ENCODE assay signal across 11 cellular contexts in the genomic region with DNA sequence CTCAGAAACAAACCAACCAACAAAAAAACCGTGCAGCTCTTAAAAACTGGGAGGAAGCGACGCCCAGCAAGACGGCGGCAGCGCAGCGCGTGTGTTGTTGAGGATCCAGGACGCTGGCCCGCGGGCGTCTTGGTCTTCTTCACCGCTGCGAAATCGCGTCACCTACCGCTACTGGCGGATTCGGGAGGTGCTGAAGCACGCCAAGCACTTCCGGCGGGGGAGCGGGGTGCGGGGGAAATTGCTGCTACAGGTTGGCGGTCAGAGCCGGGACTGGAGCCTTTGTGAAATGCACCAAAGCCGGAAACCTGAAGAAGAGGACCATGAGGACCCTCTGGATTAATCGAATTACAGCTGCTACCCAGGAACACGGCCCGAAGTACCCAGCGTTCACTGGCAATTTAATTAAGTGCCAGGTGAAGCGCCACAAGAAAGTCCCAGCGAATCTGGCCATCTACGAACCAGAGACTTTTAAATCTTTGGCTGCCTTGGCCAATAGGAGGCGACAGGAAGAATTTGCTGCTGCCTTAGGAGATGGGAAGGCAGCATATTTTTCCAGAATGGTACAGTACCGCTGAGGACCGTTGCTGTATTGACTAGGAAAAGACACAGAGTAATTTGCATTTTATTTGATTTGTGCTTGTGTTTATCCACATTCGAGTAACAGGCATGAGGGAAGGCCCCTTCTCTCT. TPM values are rescaled to one million over a fixed set of nuclear protein-coding genes. Genes with fewer than 3 reads are reported as not detected.
A peak's percentile ranks its signal among the peaks of the same experiment; 100 is the strongest.
DNase-seq lines count a peak whose midpoint lies in the region; ATAC-seq and TF ChIP-seq lines count a peak whose summit lies in the region.
"Had no signal": no experiment of that assay in that cellular context is flagged by ENCODE, and none has a peak within 500 bp of the region (broad histone marks: within the 10 kb centered on the region; RNA-seq: fewer than 3 reads in every experiment).

No MANE protein-coding gene starts in this region.

- peaks cover 28% of the 10 kb centered on the region for H3K27me3 Mint-ChIP-seq in WTC11 (ENCODE audit: low read depth)
- peaks cover 40% of the 10 kb centered on the region for H3K27me3 Mint-ChIP-seq in endodermal cell (ENCODE audit: insufficient read depth)

- H3K4me3 Mint-ChIP-seq in WTC11 (peak overlapping the region; percentile 49), endodermal cell (peak overlapping the region; percentile 51)

- TF ChIP-seq CTCF in DOHH2 (IDR thresholded peaks at IDR 0.05; ENCODE audit: low read depth, low read length, poor library complexity, severe bottlenecking) (peak; percentile 12), WTC11 (IDR thresholded peaks at IDR 0.05) (no peak), endodermal cell (conservative IDR thresholded peaks at IDR 0.05) (peak; percentile 51), suprapubic skin (IDR thresholded peaks at IDR 0.05) (no peak)

- H3K27ac ChIP-seq in DOHH2 (ENCODE audit: low read depth, low read length): no peak overlapping the region
- H3K27ac ChIP-seq in endodermal cell (ENCODE audit: low read depth, low read length): no peak overlapping the region
- H3K27ac ChIP-seq in trophoblast cell (ENCODE audit: low read depth, low read length): no peak overlapping the region
- H3K27ac ChIP-seq in suprapubic skin: no peak overlapping the region
- H3K27ac ChIP-seq: foreskin keratinocyte had no signal

- H3K9me3 Mint-ChIP-seq in WTC11 (no peaks in the 10 kb centered on the region), endodermal cell (no peaks in the 10 kb centered on the region)

- no peaks in the 10 kb centered on the region for H3K9me2 ChIP-seq in DOHH2 (replicated peaks; ENCODE audit: control insufficient read depth, low read length)

- H3K27ac Mint-ChIP-seq in WTC11 (no peak overlapping the region), endodermal cell (peak overlapping the region; percentile 26)

- no peak overlapping the region for H2AFZ ChIP-seq in trophoblast cell (ENCODE audit: insufficient read depth, low read length, poor library complexity)

- CTCF ChIA-PET in WTC11 (lab: Charles Lee): interaction anchor here (0.5 kb wide), 1 partner anchor 84 kb away, joined by 5 read pairs; no protein-coding TSS in a partner anchor

- WGBS in endodermal cell (ENCODE audit: insufficient coverage in 1 of 2, insufficient read length in 1 of 2), 2 experiments: 89 to 96% methylated on average over 38 of the region's 38 CpGs
- no CpG with 5 or more reads among the region's 38 CpGs for WGBS in trophoblast cell (ENCODE audit: extremely low coverage, insufficient coverage, insufficient read length)
- 38% methylated on average over 37 of the region's 38 CpGs for WGBS in suprapubic skin

- H3K36me3 ChIP-seq in DOHH2 (ENCODE audit: control insufficient read depth, low read length) (no peaks in the 10 kb centered on the region), endodermal cell (ENCODE audit: control insufficient read depth, insufficient read depth, low read length) (no peaks in the 10 kb centered on the region), trophoblast cell (ENCODE audit: control insufficient read depth in 1 of 2, insufficient read depth in 2 of 2, low read length in 2 of 2) (no peaks in the 10 kb centered on the region), suprapubic skin (no peaks in the 10 kb centered on the region)

- no peak overlapping the region for H3K4ac ChIP-seq in trophoblast cell (ENCODE audit: low read depth, low read length)

- no peak overlapping the region for H2BK120ac ChIP-seq in trophoblast cell (ENCODE audit: insufficient read depth, low read length, poor library complexity)

- H3K23ac ChIP-seq in trophoblast cell (ENCODE audit: low read length): no peak overlapping the region

- no peak for TF ChIP-seq POLR2A in suprapubic skin (IDR thresholded peaks at IDR 0.05)

- no peak overlapping the region for H4K8ac ChIP-seq in trophoblast cell (ENCODE audit: low read depth, low read length)

- H4K91ac ChIP-seq in trophoblast cell (ENCODE audit: low read depth, low read length): no peak overlapping the region

- H3K9me3 ChIP-seq in DOHH2 (ENCODE audit: control insufficient read depth, insufficient read depth, low read length) (no peaks in the 10 kb centered on the region), endodermal cell (ENCODE audit: control insufficient read depth, low read length) (no peaks in the 10 kb centered on the region), trophoblast cell (ENCODE audit: insufficient read depth, low read depth, low read length) (peaks cover 4% of the 10 kb centered on the region), suprapubic skin (no peaks in the 10 kb centered on the region)

- peaks cover 2% of the 10 kb centered on the region for H3K79me1 ChIP-seq in trophoblast cell (ENCODE audit: low read length)

- H3K9ac ChIP-seq in endodermal cell (ENCODE audit: extremely low read depth, low read length, poor library complexity, severe bottlenecking) (no peak overlapping the region), trophoblast cell (ENCODE audit: low read length) (no peak overlapping the region)

- no peak overlapping the region for H3K14ac ChIP-seq in trophoblast cell (ENCODE audit: low read length)

- DNase-seq in WTC11 (ENCODE audit: low spot score): peak; percentile 71
- peak; percentile 81 for DNase-seq in endodermal cell
- DNase-seq in trophoblast cell: peak; percentile 21 to 61
- no peak for DNase-seq in GM19238 (ENCODE audit: insufficient read length, low spot score)
- DNase-seq in suprapubic skin (ENCODE audit: low spot score in 2 of 2): no peak
- no peak for DNase-seq in CD1c-positive myeloid dendritic cell (ENCODE audit: extremely low spot score)
- DNase-seq: DMS153, NCI-H446 had no signal

- no peaks in the 10 kb centered on the region for H4K20me1 ChIP-seq in DOHH2 (ENCODE audit: control insufficient read depth, insufficient read depth, low read depth, low read length)

- H3K4me1 ChIP-seq in DOHH2 (ENCODE audit: control insufficient read depth, low read length) (peaks cover 13% of the 10 kb centered on the region), endodermal cell (ENCODE audit: control insufficient read depth, insufficient read depth, low read length) (no peaks in the 10 kb centered on the region), trophoblast cell (ENCODE audit: control insufficient read depth in 1 of 2, insufficient read depth in 2 of 2, low read length in 2 of 2) (peaks cover 6 to 7% of the 10 kb centered on the region in 2 experiments), suprapubic skin (peaks cover 3% of the 10 kb centered on the region)
- H3K4me1 ChIP-seq: foreskin keratinocyte had no signal

- H2BK5ac ChIP-seq in trophoblast cell (ENCODE audit: low read depth, low read length, poor library complexity): no peak overlapping the region

- no peak overlapping the region for H3K18ac ChIP-seq in trophoblast cell (ENCODE audit: low read length)

- ATAC-seq in WTC11 (peak; percentile 9), HG02852 (IDR thresholded peaks at IDR 0.05; ENCODE audit: unreplicated experiment) (no peak)
- ATAC-seq: foreskin keratinocyte had no signal

- TF ChIP-seq EP300 in suprapubic skin (IDR thresholded peaks at IDR 0.05): no peak

- POLR2A ChIA-PET in WTC11 (lab: Charles Lee): no interaction called here

- H3K4me2 ChIP-seq in DOHH2 (ENCODE audit: low read length) (peak overlapping the region; percentile 59), trophoblast cell (ENCODE audit: low read length) (peak overlapping the region; percentile 49)

- no peaks in the 10 kb centered on the region for H3F3A ChIP-seq in DOHH2 (ENCODE audit: control insufficient read depth, insufficient read depth)

- H3K79me2 ChIP-seq in DOHH2 (ENCODE audit: control insufficient read depth, low read length) (no peaks in the 10 kb centered on the region), trophoblast cell (ENCODE audit: control insufficient read depth, insufficient read depth, low read length, poor library complexity) (no peaks in the 10 kb centered on the region)

- H3K27me3 ChIP-seq in DOHH2 (ENCODE audit: control insufficient read depth, low read length) (no peaks in the 10 kb centered on the region), endodermal cell (ENCODE audit: control insufficient read depth, insufficient read depth, low read length, poor library complexity, severe bottlenecking) (peaks cover 8% of the 10 kb centered on the region), trophoblast cell (ENCODE audit: insufficient read depth, low read length) (no peaks in the 10 kb centered on the region), suprapubic skin (peaks cover 7% of the 10 kb centered on the region)
- H3K27me3 ChIP-seq: foreskin keratinocyte had no signal

- H3K4me1 Mint-ChIP-seq in WTC11 (peaks cover 32% of the 10 kb centered on the region), endodermal cell (peaks cover 13% of the 10 kb centered on the region)

- H3K4me3 ChIP-seq in DOHH2 (ENCODE audit: low read length) (peak overlapping the region; percentile 49), endodermal cell (ENCODE audit: low read length) (no peak overlapping the region), trophoblast cell (ENCODE audit: low read depth, low read length) (peak overlapping the region; percentile 4), suprapubic skin (no peak overlapping the region)

- no peak overlapping the region for H2AK5ac ChIP-seq in trophoblast cell (ENCODE audit: low read length)

- no peak overlapping the region for H2BK12ac ChIP-seq in trophoblast cell (ENCODE audit: low read length)

- no peak overlapping the region for H4K12ac ChIP-seq in trophoblast cell (ENCODE audit: low read depth, low read length)

- H3K36me3 Mint-ChIP-seq in WTC11 (no peaks in the 10 kb centered on the region), endodermal cell (ENCODE audit: low read depth) (no peaks in the 10 kb centered on the region)

TF ChIP-seq in WTC11, 78 proteins besides CTCF, POLR2A, EP300 and RAD21:
- TF ChIP-seq KAT7 (CRISPR knock-in tag; IDR thresholded peaks at IDR 0.05; ENCODE audit: borderline replicate concordance): no peak
- TF ChIP-seq ATF1 (CRISPR knock-in tag; IDR thresholded peaks at IDR 0.05): no peak
- peak; percentile 87 for TF ChIP-seq ZNF121 (CRISPR knock-in tag; IDR thresholded peaks at IDR 0.05)

RNA-seq across cellular contexts. Expression of a gene that starts 11.9 kb away (rescaled TPM):
- 2.0 to 3.5 TPM (median 2.3 TPM) in 3 replicates for total RNA-seq in WTC11 (2021)
- total RNA-seq in endodermal cell: 10 to 100 TPM; 15.6 to 28.0 TPM
- 10.3 TPM for polyA plus RNA-seq in endodermal cell (2013, experiment 1 of 2)
- 11.4 TPM for polyA plus RNA-seq in endodermal cell (2013, experiment 2 of 2)
- polyA plus RNA-seq in trophoblast cell (2013): 0.05 and 0.10 TPM in 2 replicates
- under 1 TPM in 1 of 4 donors, not detected in 3; 0.21 TPM for total RNA-seq in suprapubic skin

RNA-seq across cellular contexts. Expression of a gene that starts 28.2 kb away (rescaled TPM):
- total RNA-seq in WTC11 (2021) (9.3 to 11.1 TPM (median 10.9 TPM) in 3 replicates), endodermal cell (10 to 100 TPM; 25.0 to 30.1 TPM), suprapubic skin (10 to 100 TPM in 2 of 4 donors, 1 to 10 TPM in 2; 8.4 to 16.1 (median 11.5) TPM)
- polyA plus RNA-seq in endodermal cell (2013, experiment 1 of 2): 13.9 TPM
- polyA plus RNA-seq in endodermal cell (2013, experiment 2 of 2): 12.3 TPM
- 6.7 and 7.1 TPM in 2 replicates for polyA plus RNA-seq in trophoblast cell (2013)

Comparison
In these comparisons a context has a peak if more than half of its experiments do, and no peak if none do; other contexts are left out.
1. H3K4me3 ChIP-seq: peak in DOHH2 (single experiment) and trophoblast cell (single experiment); none in endodermal cell (single experiment) and suprapubic skin (single experiment).
2. CTCF ChIP-seq: peak in DOHH2 (single experiment) and endodermal cell (single experiment); none in WTC11 (single experiment) and suprapubic skin (0 of 2).
3. DNase-seq: peak in WTC11 (single experiment), endodermal cell (single experiment) and trophoblast cell (2 of 2); none in GM19238 (single experiment), suprapubic skin (0 of 2) and CD1c-positive myeloid dendritic cell (single experiment).